16 cellular contexts compared by ENCODE assay signal in genomic region chr6:89311530-89311852, GRCh38. TPM values are rescaled to one million over a fixed set of nuclear protein-coding genes. Genes with fewer than 3 reads are reported as not detected.
DNase-seq lines count a peak whose midpoint lies in the region; ATAC-seq, FAIRE-seq and TF ChIP-seq lines count a peak whose summit lies in the region.
"Had no signal": no experiment of that assay in that cellular context is flagged by ENCODE, and none has a peak within 500 bp of the region (broad histone marks: within the 10 kb centered on the region; RNA-seq: fewer than 3 reads in every experiment).

No MANE protein-coding gene starts in this region.

- ATAC-seq in DND-41 (ENCODE audit: insufficient read depth, low read depth), result no peak
- ATAC-seq in WTC11, result no peak
- ATAC-seq: activated CD8-positive, alpha-beta T cell treated with anti-CD3 and anti-CD28 coated beads for 36 hours; effector memory CD8-positive, alpha-beta T cell had no signal

- TF ChIP-seq CTCF in DND-41 (IDR thresholded peaks at IDR 0.05; ENCODE audit: borderline replicate concordance, extremely low read depth, low read length, poor library complexity, severe bottlenecking) (no peak), WTC11 (IDR thresholded peaks at IDR 0.05) (no peak), hepatocyte (IDR thresholded peaks at IDR 0.05; ENCODE audit: poor library complexity) (no peak)

- H3K9me3 ChIP-seq in DND-41 (ENCODE audit: insufficient read depth, low read length, severe bottlenecking) (no peaks in the 10 kb centered on the region), hepatocyte (ENCODE audit: low read depth) (no peaks in the 10 kb centered on the region), skeletal muscle satellite cell (replicated peaks; ENCODE audit: low read length) (no peaks in the 10 kb centered on the region)
- H3K9me3 ChIP-seq: MG63, SJSA1 had no signal

- H3K4me1 Mint-ChIP-seq in WTC11, result peaks cover 22% of the 10 kb centered on the region

- H3K27me3 ChIP-seq in DND-41 (ENCODE audit: insufficient read depth, low read length, poor library complexity) (no peaks in the 10 kb centered on the region), hepatocyte (no peaks in the 10 kb centered on the region), skeletal muscle satellite cell (ENCODE audit: control insufficient read depth, insufficient read depth, low read length) (peaks cover 31% of the 10 kb centered on the region)
- H3K27me3 ChIP-seq: MG63, SJSA1 had no signal

- H3K9me2 ChIP-seq in hepatocyte (replicated peaks; ENCODE audit: insufficient read depth), result no peaks in the 10 kb centered on the region

- no peaks in the 10 kb centered on the region for H3K36me3 Mint-ChIP-seq in WTC11

- H3K4me2 ChIP-seq in DND-41 (ENCODE audit: insufficient read depth, low read length) (no peak overlapping the region), hepatocyte (no peak overlapping the region), skeletal muscle satellite cell (ENCODE audit: low read length) (peak overlapping the region; percentile 37)

- no peaks in the 10 kb centered on the region for H3K79me2 ChIP-seq in DND-41 (ENCODE audit: insufficient read depth, low read length)
- H3K79me2 ChIP-seq in hepatocyte, result no peaks in the 10 kb centered on the region

- POLR2A ChIA-PET in WTC11 (lab: Charles Lee), result interaction anchor here (0.7 to 1.4 kb wide), 3 partner anchors 30 to 41 kb away, joined by 3 to 5 read pairs (median 4); partner anchors contain the start of gene UBE2J1

- H3K4me3 Mint-ChIP-seq in WTC11, result no peak overlapping the region
- H3K4me3 Mint-ChIP-seq: activated CD8-positive, alpha-beta T cell treated with anti-CD3 and anti-CD28 coated beads for 36 hours; effector memory CD8-positive, alpha-beta T cell had no signal

- H3K27ac Mint-ChIP-seq in WTC11, result no peak overlapping the region
- H3K27ac Mint-ChIP-seq: activated CD8-positive, alpha-beta T cell treated with anti-CD3 and anti-CD28 coated beads for 36 hours had no signal

- H3K9ac ChIP-seq in DND-41 (ENCODE audit: low read depth, low read length), result no peak overlapping the region
- H3K9ac ChIP-seq in skeletal muscle satellite cell (ENCODE audit: low read depth, low read length), result no peak overlapping the region

- H3K4me3 ChIP-seq in DND-41 (ENCODE audit: low read depth in 1 of 2, low read length in 2 of 2), result no peak overlapping the region
- no peak overlapping the region for H3K4me3 ChIP-seq in hepatocyte
- no peak overlapping the region for H3K4me3 ChIP-seq in skeletal muscle satellite cell (ENCODE audit: low read length)
- H3K4me3 ChIP-seq: MG63, SJSA1 had no signal

- H3K27ac ChIP-seq in DND-41 (ENCODE audit: low read length) (0 out of 2 replicates have a peak overlapping the region, but pooled peaks have one; percentile 18), hepatocyte (peak overlapping the region; percentile 71)
- H3K27ac ChIP-seq: SJSA1 had no signal

- no peaks in the 10 kb centered on the region for H3K9me3 Mint-ChIP-seq in WTC11
- H3K9me3 Mint-ChIP-seq: activated CD8-positive, alpha-beta T cell treated with anti-CD3 and anti-CD28 coated beads for 36 hours; effector memory CD8-positive, alpha-beta T cell had no signal

- H3K27me3 Mint-ChIP-seq in WTC11 (ENCODE audit: low read depth), result no peaks in the 10 kb centered on the region

- CTCF ChIA-PET in WTC11 (lab: Charles Lee), result interaction anchor here (0.6 to 2.7 kb wide), 58 partner anchors 9 to 774 kb away, joined by 3 to 66 read pairs (median 6); partner anchors contain the start of genes ANKRD6, LYRM2, RNGTT and UBE2J1

- WGBS in hepatocyte (ENCODE audit: low lambda C conversion rate, missing lambda C conversion rate), result 44% methylated on average over 5 of the region's 5 CpGs

- no peak for FAIRE-seq in GM19239 (lab: Jason Lieb, UNC)
- FAIRE-seq: islet of Langerhans had no signal

- DNase-seq in DND-41, result no peak
- no peak for DNase-seq in WTC11 (ENCODE audit: low spot score)
- no peak for DNase-seq in hepatocyte (ENCODE audit: low spot score)
- no peak for DNase-seq in NCI-H1105 treated with DMSO at 0.1 percent for 48 hours (lab: John Stamatoyannopoulos, UW)
- no peak for DNase-seq in GM19239 (ENCODE audit: insufficient read length, low spot score)
- DNase-seq in NCI-H187 treated with DMSO at 0.1 percent for 48 hours (lab: John Stamatoyannopoulos, UW), result no peak
- no peak for DNase-seq in SKM-1 treated with dmso at 0.1 percent for 144 hours (lab: John Stamatoyannopoulos, UW; ENCODE audit: unreplicated experiment)
- DNase-seq: activated CD8-positive, alpha-beta T cell treated with anti-CD3 and anti-CD28 coated beads for 36 hours; activated effector memory CD4-positive, alpha-beta T cell treated with Interleukin-2 at 50 U/mL for 16 hours; effector memory CD8-positive, alpha-beta T cell; NCI-H2107; stimulated activated naive CD4-positive, alpha-beta T cell treated with Interleukin-2 at 50 U/mL for 16 hours had no signal

- H3K4me1 ChIP-seq in DND-41 (ENCODE audit: insufficient read depth, low read length) (no peaks in the 10 kb centered on the region), hepatocyte (ENCODE audit: insufficient read depth) (peaks cover 27% of the 10 kb centered on the region), skeletal muscle satellite cell (ENCODE audit: control insufficient read depth, insufficient read depth, low read length) (peaks cover 29% of the 10 kb centered on the region)

- H4K20me1 ChIP-seq in DND-41 (ENCODE audit: insufficient read depth, low read length), result no peaks in the 10 kb centered on the region; the same call in 1 of the 2 replicates
- no peaks in the 10 kb centered on the region for H4K20me1 ChIP-seq in hepatocyte (ENCODE audit: insufficient read depth, poor library complexity, severe bottlenecking)

- H2AFZ ChIP-seq in DND-41 (ENCODE audit: low read depth, low read length) (no peak overlapping the region), hepatocyte (no peak overlapping the region)

- H3K36me3 ChIP-seq in DND-41 (ENCODE audit: insufficient read depth, low read length) (no peaks in the 10 kb centered on the region), hepatocyte (replicated peaks; ENCODE audit: insufficient read depth, low read depth) (no peaks in the 10 kb centered on the region), skeletal muscle satellite cell (ENCODE audit: insufficient read depth, low read length) (no peaks in the 10 kb centered on the region)
- H3K36me3 ChIP-seq: MG63, SJSA1 had no signal

TF ChIP-seq in WTC11, 78 proteins besides CTCF, POLR2A, EP300 and RAD21:
- TF ChIP-seq ZNF138 (CRISPR knock-in tag; conservative IDR thresholded peaks at IDR 0.05), result 0 out of 2 replicates have a peak, but pooled peaks have one; percentile 34
- TF ChIP-seq, protein P1, sequence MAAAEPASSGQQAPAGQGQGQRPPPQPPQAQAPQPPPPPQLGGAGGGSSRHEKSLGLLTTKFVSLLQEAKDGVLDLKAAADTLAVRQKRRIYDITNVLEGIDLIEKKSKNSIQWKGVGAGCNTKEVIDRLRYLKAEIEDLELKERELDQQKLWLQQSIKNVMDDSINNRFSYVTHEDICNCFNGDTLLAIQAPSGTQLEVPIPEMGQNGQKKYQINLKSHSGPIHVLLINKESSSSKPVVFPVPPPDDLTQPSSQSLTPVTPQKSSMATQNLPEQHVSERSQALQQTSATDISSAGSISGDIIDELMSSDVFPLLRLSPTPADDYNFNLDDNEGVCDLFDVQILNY (CRISPR knock-in tag; IDR thresholded peaks at IDR 0.05), result no peak
- TF ChIP-seq NR3C1 (CRISPR knock-in tag; conservative IDR thresholded peaks at IDR 0.05; ENCODE audit: low read depth), result no peak
- TF ChIP-seq, protein P2, sequence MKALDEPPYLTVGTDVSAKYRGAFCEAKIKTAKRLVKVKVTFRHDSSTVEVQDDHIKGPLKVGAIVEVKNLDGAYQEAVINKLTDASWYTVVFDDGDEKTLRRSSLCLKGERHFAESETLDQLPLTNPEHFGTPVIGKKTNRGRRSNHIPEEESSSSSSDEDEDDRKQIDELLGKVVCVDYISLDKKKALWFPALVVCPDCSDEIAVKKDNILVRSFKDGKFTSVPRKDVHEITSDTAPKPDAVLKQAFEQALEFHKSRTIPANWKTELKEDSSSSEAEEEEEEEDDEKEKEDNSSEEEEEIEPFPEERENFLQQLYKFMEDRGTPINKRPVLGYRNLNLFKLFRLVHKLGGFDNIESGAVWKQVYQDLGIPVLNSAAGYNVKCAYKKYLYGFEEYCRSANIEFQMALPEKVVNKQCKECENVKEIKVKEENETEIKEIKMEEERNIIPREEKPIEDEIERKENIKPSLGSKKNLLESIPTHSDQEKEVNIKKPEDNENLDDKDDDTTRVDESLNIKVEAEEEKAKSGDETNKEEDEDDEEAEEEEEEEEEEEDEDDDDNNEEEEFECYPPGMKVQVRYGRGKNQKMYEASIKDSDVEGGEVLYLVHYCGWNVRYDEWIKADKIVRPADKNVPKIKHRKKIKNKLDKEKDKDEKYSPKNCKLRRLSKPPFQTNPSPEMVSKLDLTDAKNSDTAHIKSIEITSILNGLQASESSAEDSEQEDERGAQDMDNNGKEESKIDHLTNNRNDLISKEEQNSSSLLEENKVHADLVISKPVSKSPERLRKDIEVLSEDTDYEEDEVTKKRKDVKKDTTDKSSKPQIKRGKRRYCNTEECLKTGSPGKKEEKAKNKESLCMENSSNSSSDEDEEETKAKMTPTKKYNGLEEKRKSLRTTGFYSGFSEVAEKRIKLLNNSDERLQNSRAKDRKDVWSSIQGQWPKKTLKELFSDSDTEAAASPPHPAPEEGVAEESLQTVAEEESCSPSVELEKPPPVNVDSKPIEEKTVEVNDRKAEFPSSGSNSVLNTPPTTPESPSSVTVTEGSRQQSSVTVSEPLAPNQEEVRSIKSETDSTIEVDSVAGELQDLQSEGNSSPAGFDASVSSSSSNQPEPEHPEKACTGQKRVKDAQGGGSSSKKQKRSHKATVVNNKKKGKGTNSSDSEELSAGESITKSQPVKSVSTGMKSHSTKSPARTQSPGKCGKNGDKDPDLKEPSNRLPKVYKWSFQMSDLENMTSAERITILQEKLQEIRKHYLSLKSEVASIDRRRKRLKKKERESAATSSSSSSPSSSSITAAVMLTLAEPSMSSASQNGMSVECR (CRISPR knock-in tag; IDR thresholded peaks at IDR 0.05; ENCODE audit: borderline replicate concordance), result no peak

RNA-seq across cellular contexts. Expression of gene GABRR2, which starts 3.6 kb away (rescaled TPM):
- total RNA-seq in WTC11 (2021), result not detected in 3 replicates
- 0.32 and 0.87 TPM in 2 replicates for total RNA-seq in hepatocyte
- 0.68 and 0.94 TPM in 2 replicates for polyA plus RNA-seq in hepatocyte
- 0.44 TPM in 1 of 2 replicates, not detected in the other for total RNA-seq in skeletal muscle satellite cell (2012; rRNA removed)
- total RNA-seq: SJSA1 had no signal

RNA-seq across cellular contexts. Expression of gene UBE2J1, which starts 41.0 kb away (rescaled TPM):
- 9.9 to 12.3 TPM (median 9.9 TPM) in 3 replicates for total RNA-seq in WTC11 (2021)
- total RNA-seq in hepatocyte, result 64.1 and 68.1 TPM in 2 replicates
- 37.3 and 44.7 TPM in 2 replicates for polyA plus RNA-seq in hepatocyte
- total RNA-seq in skeletal muscle satellite cell (2012; rRNA removed), result 31.7 and 38.0 TPM in 2 replicates
